Comparison of ENCODE assay signal across 1 cellular context in genomic region chr5:176388003-176388340, GRCh38.
A peak's percentile ranks its signal among the peaks of the same experiment; 100 is the strongest.
TF ChIP-seq lines count a peak whose summit lies in the region.

No MANE protein-coding gene starts in this region.

TF ChIP-seq in K562, 482 proteins besides CTCF, POLR2A, EP300 and RAD21 (continued from another document):
- TF ChIP-seq GABPB2 (CRISPR knock-in tag; conservative IDR thresholded peaks at IDR 0.05), result no peak
- no peak for TF ChIP-seq TAF15 (IDR thresholded peaks at IDR 0.05; ENCODE audit: low read depth, low read length)
- no peak for TF ChIP-seq NR3C1 (CRISPR knock-in tag; IDR thresholded peaks at IDR 0.05)
- TF ChIP-seq XRCC3 (IDR thresholded peaks at IDR 0.05), result no peak
- no peak for TF ChIP-seq BCOR (IDR thresholded peaks at IDR 0.05)
- no peak for TF ChIP-seq ZBTB8A (IDR thresholded peaks at IDR 0.05; ENCODE audit: partially characterized antibody)
- no peak for TF ChIP-seq ZSCAN32 (CRISPR knock-in tag; IDR thresholded peaks at IDR 0.05)
- TF ChIP-seq CHCHD3 (CRISPR knock-in tag; IDR thresholded peaks at IDR 0.05), result no peak
- no peak for TF ChIP-seq CHD7 (IDR thresholded peaks at IDR 0.05; ENCODE audit: low read depth, low read length)
- TF ChIP-seq KAT7 (CRISPR knock-in tag; IDR thresholded peaks at IDR 0.05; ENCODE audit: borderline replicate concordance), result no peak
- TF ChIP-seq KLF6 (CRISPR knock-in tag; IDR thresholded peaks at IDR 0.05; ENCODE audit: borderline replicate concordance), result no peak
- peak; percentile 67; the same call in 1 of the 2 replicates for TF ChIP-seq ZBTB43 (CRISPR knock-in tag; IDR thresholded peaks at IDR 0.05)
- 0 out of 2 replicates have a peak, but pooled peaks have one; percentile 35 for TF ChIP-seq CREM (IDR thresholded peaks at IDR 0.05; ENCODE audit: low read depth)
- TF ChIP-seq ZMIZ1 (IDR thresholded peaks at IDR 0.05; ENCODE audit: low read depth in 2 of 2, low read length in 2 of 2), result no peak
- TF ChIP-seq REST (CRISPR knock-in tag; IDR thresholded peaks at IDR 0.05; ENCODE audit: low read depth), result no peak
- TF ChIP-seq DACH1 (IDR thresholded peaks at IDR 0.05; ENCODE audit: partially characterized antibody), result no peak
- TF ChIP-seq CBFA2T2 (conservative IDR thresholded peaks at IDR 0.05), result no peak
- no peak for TF ChIP-seq HEY1 (CRISPR knock-in tag; IDR thresholded peaks at IDR 0.05; ENCODE audit: borderline replicate concordance)
- no peak for TF ChIP-seq MYC (IDR thresholded peaks at IDR 0.05; ENCODE audit: low read depth, low read length)
- TF ChIP-seq MYC (CRISPR knock-in tag; IDR thresholded peaks at IDR 0.05; ENCODE audit: borderline replicate concordance, low read depth), result no peak
- peak; percentile 65; the same call in 1 of the 2 replicates for TF ChIP-seq LARP7 (IDR thresholded peaks at IDR 0.05)
- TF ChIP-seq TOE1 (IDR thresholded peaks at IDR 0.05; ENCODE audit: borderline replicate concordance), result no peak
- 0 out of 2 replicates have a peak, but pooled peaks have one; percentile 31 for TF ChIP-seq TOE1 (CRISPR knock-in tag; IDR thresholded peaks at IDR 0.05; ENCODE audit: borderline replicate concordance, low read depth)
- 0 out of 2 replicates have a peak, but pooled peaks have one; percentile 17 for TF ChIP-seq CEBPG (CRISPR knock-in tag; IDR thresholded peaks at IDR 0.05)
- TF ChIP-seq CEBPG (tag; conservative IDR thresholded peaks at IDR 0.05 in 1 of 2, IDR thresholded peaks at IDR 0.05 in 1 of 2), result no peak
- TF ChIP-seq PTTG1 (tag; IDR thresholded peaks at IDR 0.05; ENCODE audit: low read depth), result no peak
- no peak for TF ChIP-seq COPS2 (conservative IDR thresholded peaks at IDR 0.05)
